1 cellular context compared by ENCODE assay signal in genomic region chr15:50919359-50919758, GRCh38.
TF ChIP-seq lines count a peak whose summit lies in the region.

No MANE protein-coding gene starts in this region.

TF ChIP-seq in HEK293, 187 proteins besides CTCF, POLR2A, EP300 and RAD21 (continued from another document):
- TF ChIP-seq REST (tag by site-specific recombination; IDR thresholded peaks at IDR 0.05): 0 out of 2 replicates have a peak, but pooled peaks have one; percentile 34
- TF ChIP-seq ZNF426 (tag by site-specific recombination; IDR thresholded peaks at IDR 0.05): peak; percentile 75
- TF ChIP-seq ZBTB11 (tag by site-specific recombination; conservative IDR thresholded peaks at IDR 0.05; ENCODE audit: low read depth): peak; percentile 72
- TF ChIP-seq ZNF555 (tag by site-specific recombination; conservative IDR thresholded peaks at IDR 0.05): peak; percentile 54
- TF ChIP-seq ZNF140 (tag by site-specific recombination; IDR thresholded peaks at IDR 0.05): peak; percentile 27; the same call in 1 of the 2 replicates
- peak; percentile 88; the same call in 1 of the 2 replicates for TF ChIP-seq ZNF394 (tag by site-specific recombination; IDR thresholded peaks at IDR 0.05; ENCODE audit: borderline replicate concordance)
- TF ChIP-seq ZNF510 (tag by site-specific recombination; IDR thresholded peaks at IDR 0.05; ENCODE audit: insufficient replicate concordance): peak; percentile 66
- peak; percentile 56; the same call in 1 of the 2 replicates for TF ChIP-seq ZNF623 (tag by site-specific recombination; IDR thresholded peaks at IDR 0.05)
- TF ChIP-seq ZXDB (tag by site-specific recombination; IDR thresholded peaks at IDR 0.05): 0 out of 2 replicates have a peak, but pooled peaks have one; percentile 47
- TF ChIP-seq ZBTB8A (tag by site-specific recombination; IDR thresholded peaks at IDR 0.05): peak; percentile 57
